In the genomic region with DNA sequence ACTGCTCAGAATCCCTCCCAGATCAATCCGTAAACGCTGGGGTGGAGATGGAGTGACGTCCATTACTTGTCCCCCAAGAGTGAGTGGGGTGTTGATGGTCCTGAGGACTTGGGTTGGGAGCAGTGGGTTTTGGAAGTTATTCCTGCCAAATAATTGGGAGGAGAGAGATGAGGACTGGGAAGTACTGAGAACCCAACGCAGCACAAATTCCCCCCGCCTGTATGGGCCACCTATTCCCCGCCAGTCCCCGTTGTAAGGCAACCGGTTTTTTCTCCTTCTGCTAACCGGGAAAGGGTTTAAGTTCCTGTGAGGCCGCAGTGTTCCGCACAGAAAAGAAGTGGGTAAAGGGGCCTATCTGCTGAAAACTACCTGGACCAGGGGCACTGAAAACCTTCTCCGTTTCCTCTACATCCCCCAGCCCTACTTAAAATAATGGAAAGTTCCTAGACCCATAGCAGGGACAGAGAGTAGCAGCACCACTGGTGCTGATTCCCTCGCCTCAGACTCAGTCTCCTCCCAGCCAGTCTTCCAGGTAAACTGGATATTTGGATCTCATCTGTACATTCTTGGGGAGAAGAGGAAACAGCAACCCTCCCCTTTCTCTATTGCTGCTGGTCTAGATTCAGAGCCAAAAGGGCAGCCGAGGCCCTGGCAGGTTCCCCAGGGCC, we compare ENCODE assay signal across 9 cellular contexts. TPM values are rescaled to one million over a fixed set of nuclear protein-coding genes. Genes with fewer than 3 reads are reported as not detected.
DNase-seq lines count a peak whose midpoint lies in the region; ATAC-seq and TF ChIP-seq lines count a peak whose summit lies in the region.
"Had no signal": no experiment of that assay in that cellular context is flagged by ENCODE, and none has a peak within 500 bp of the region (broad histone marks: within the 10 kb centered on the region; RNA-seq: fewer than 3 reads in every experiment).

No MANE protein-coding gene starts in this region.

- peak; percentile 69 for DNase-seq in H7
- no peak for DNase-seq in ascending aorta (ENCODE audit: low spot score in 2 of 2)
- DNase-seq in effector CD4-positive, alpha-beta T cell: no peak
- DNase-seq in Ammon's horn (ENCODE audit: low spot score): no peak
- no peak for DNase-seq in ureter (ENCODE audit: low spot score)

- no peaks in the 10 kb centered on the region for H3K9me3 ChIP-seq in ascending aorta

- H3K4me3 ChIP-seq in H7 (ENCODE audit: insufficient read depth, low read depth, low read length) (peak overlapping the region; percentile 96), ascending aorta (peak overlapping the region; percentile 83 to 87), iPS-11a (ENCODE audit: low read depth, low read length) (peak overlapping the region; percentile 90), skin epidermis (peak overlapping the region; percentile 49 to 73 (median 61))

- H3K36me3 ChIP-seq in H7 (replicated peaks; ENCODE audit: control insufficient read depth, insufficient read depth, low read length): no peaks in the 10 kb centered on the region
- peaks cover 2 to 4% of the 10 kb centered on the region in 2 donors for H3K36me3 ChIP-seq in ascending aorta

- H3K4me1 ChIP-seq in ascending aorta: peaks cover 1 to 18% of the 10 kb centered on the region in 2 donors

- ATAC-seq in GM19463 (IDR thresholded peaks at IDR 0.05; ENCODE audit: unreplicated experiment): no peak

- H3K27ac ChIP-seq in ascending aorta: peak overlapping the region; percentile 90 to 95
- H3K27ac ChIP-seq in skin epidermis: peak overlapping the region in 17 of 21 experiments; percentile 41 to 89 (median 72)

- intact Hi-C loops in ascending aorta (cut with DNase I): loop anchor here (1.0 to 2.0 kb wide), 3 partner anchors 19 to 99 kb away; a partner anchor contains a TSS

- H3K27me3 ChIP-seq in H7 (ENCODE audit: control insufficient read depth, insufficient read depth, low read length): peaks cover 3% of the 10 kb centered on the region; the same call in 1 of the 2 replicates
- H3K27me3 ChIP-seq in ascending aorta: no peaks in the 10 kb centered on the region

- no peak for TF ChIP-seq CTCF in ascending aorta (IDR thresholded peaks at IDR 0.05)

RNA-seq across cellular contexts. Expression of a gene that starts 0.7 kb away (rescaled TPM):
- 3.6 and 4.5 TPM in 2 replicates for total RNA-seq in H7 (2014; rRNA removed; shearing (Covaris generic))
- total RNA-seq in ascending aorta (7.2 TPM), ureter (8.5 TPM)

RNA-seq across cellular contexts. Expression of a gene that starts 5.6 kb away (rescaled TPM):
- total RNA-seq in H7 (2014; rRNA removed; shearing (Covaris generic)): 87.1 and 95.2 TPM in 2 replicates
- total RNA-seq in ascending aorta (122 TPM), ureter (99.6 TPM)

RNA-seq across cellular contexts. Expression of a gene that starts 27.6 kb away (rescaled TPM):
- not detected in 2 replicates for total RNA-seq in H7 (2014; rRNA removed; shearing (Covaris generic))
- total RNA-seq in ascending aorta (not detected), ureter (not detected)
- total RNA-seq: pulmonary artery endothelial cell had no signal

RNA-seq across cellular contexts. Expression of a gene that starts 29.0 kb away (rescaled TPM):
- not detected in 2 replicates for total RNA-seq in H7 (2014; rRNA removed; shearing (Covaris generic))
- 8.9 TPM for total RNA-seq in ascending aorta
- total RNA-seq in ureter: 144 TPM

RNA-seq across cellular contexts. Expression of a gene that starts 43.7 kb away (rescaled TPM):
- 42.2 and 46.7 TPM in 2 replicates for total RNA-seq in H7 (2014; rRNA removed; shearing (Covaris generic))
- total RNA-seq in ascending aorta (not detected), ureter (0.39 TPM)
